24 cellular contexts compared by ENCODE assay signal in genomic region chr4:26736621-26737020, GRCh38.
DNase-seq lines count a peak whose midpoint lies in the region; ATAC-seq and TF ChIP-seq lines count a peak whose summit lies in the region.
"Had no signal": no experiment of that assay in that cellular context is flagged by ENCODE, and none has a peak within 500 bp of the region (broad histone marks: within the 10 kb centered on the region; RNA-seq: fewer than 3 reads in every experiment).

No MANE protein-coding gene starts in this region.

- no peaks in the 10 kb centered on the region for H3K4me1 ChIP-seq in HEK293 (ENCODE audit: control insufficient read depth, insufficient read depth, low read length)
- H3K4me1 ChIP-seq in trophoblast cell (ENCODE audit: control insufficient read depth in 1 of 2, insufficient read depth in 2 of 2, low read length in 2 of 2) = no peaks in the 10 kb centered on the region

- no peaks in the 10 kb centered on the region for H3K9me3 ChIP-seq in HEK293 (ENCODE audit: control insufficient read depth, insufficient read depth, low read depth, low read length)
- H3K9me3 ChIP-seq in trophoblast cell (ENCODE audit: insufficient read depth, low read depth, low read length) = no peaks in the 10 kb centered on the region
- H3K9me3 ChIP-seq: adrenal gland, thoracic aorta had no signal

- DNase-seq in M059J (ENCODE audit: low read depth) = peak; percentile 14
- peak; percentile 20 for DNase-seq in epithelial cell of prostate (ENCODE audit: low read depth, low spot score)
- peak; percentile 34 to 43 for DNase-seq in trophoblast cell
- DNase-seq in AG08395 (ENCODE audit: low spot score) = no peak
- DNase-seq in SIG-M5 treated with dmso at 0.1 percent for 504 hours (lab: John Stamatoyannopoulos, UW; ENCODE audit: unreplicated experiment) = no peak
- DNase-seq: activated CD4-positive, alpha-beta T cell treated with anti-CD3 and anti-CD28 coated beads for 1 hour; activated CD8-positive, alpha-beta memory T cell treated with anti-CD3 and anti-CD28 coated beads for 24 hours; activated T-cell treated with anti-CD3 and anti-CD28 coated beads, Interleukin-2, amount 50 U/mL, for 24 hours; adrenal gland; CD8-positive, alpha-beta memory T cell; DMS79; foreskin melanocyte; hippocampal formation; KBM-7; MV-4-11; NCI-H1694; NCI-H748 treated with DMSO at 0.1 percent for 48 hours; SHP77 treated with DMSO at 0.1 percent for 48 hours; stimulated activated CD4-positive, alpha-beta T cell treated with anti-CD3 and anti-CD28 coated beads, Interleukin-2, amount 100 ng/mL, for 24 hours; stimulated activated naive CD4-positive, alpha-beta T cell treated with Interleukin-2 at 50 U/mL for 16 hours had no signal

- no peak overlapping the region for H2BK12ac ChIP-seq in trophoblast cell (ENCODE audit: low read length)

- no peak overlapping the region for H4K91ac ChIP-seq in trophoblast cell (ENCODE audit: low read depth, low read length)

- H3K27ac ChIP-seq in HEK293 (ENCODE audit: extremely low read depth, low read depth, low read length) (no peak overlapping the region), epithelial cell of prostate (no peak overlapping the region), trophoblast cell (ENCODE audit: low read depth, low read length) (no peak overlapping the region)
- H3K27ac ChIP-seq: adrenal gland, cardiac muscle cell, thoracic aorta had no signal

- H3K4ac ChIP-seq in trophoblast cell (ENCODE audit: low read depth, low read length) = no peak overlapping the region

- no peak overlapping the region for H3K4me2 ChIP-seq in trophoblast cell (ENCODE audit: low read length)

- H2AK5ac ChIP-seq in trophoblast cell (ENCODE audit: low read length) = no peak overlapping the region

- no CpG with 5 or more reads among the region's 1 CpG for WGBS in trophoblast cell (ENCODE audit: extremely low coverage, insufficient coverage, insufficient read length)

- H2BK5ac ChIP-seq in trophoblast cell (ENCODE audit: low read depth, low read length, poor library complexity) = no peak overlapping the region

- H3K23ac ChIP-seq in trophoblast cell (ENCODE audit: low read length) = no peak overlapping the region

- H3K79me1 ChIP-seq in trophoblast cell (ENCODE audit: low read length) = no peaks in the 10 kb centered on the region

- no peak overlapping the region for H2BK120ac ChIP-seq in trophoblast cell (ENCODE audit: insufficient read depth, low read length, poor library complexity)

- no peak for TF ChIP-seq CTCF in HEK293 (tag by site-specific recombination; IDR thresholded peaks at IDR 0.05)

- no peaks in the 10 kb centered on the region for H3K79me2 ChIP-seq in trophoblast cell (ENCODE audit: control insufficient read depth, insufficient read depth, low read length, poor library complexity)

- H3K9ac ChIP-seq in trophoblast cell (ENCODE audit: low read length) = no peak overlapping the region

- no peak for ATAC-seq in HG03442 (IDR thresholded peaks at IDR 0.05; ENCODE audit: unreplicated experiment)

- H3K36me3 ChIP-seq in HEK293 (ENCODE audit: control insufficient read depth in 2 of 2, insufficient read depth in 1 of 2, low read length in 2 of 2) (no peaks in the 10 kb centered on the region), trophoblast cell (ENCODE audit: control insufficient read depth in 1 of 2, insufficient read depth in 2 of 2, low read length in 2 of 2) (no peaks in the 10 kb centered on the region)
- H3K36me3 ChIP-seq: adrenal gland, cardiac muscle cell, thoracic aorta had no signal

- no peak overlapping the region for H3K18ac ChIP-seq in trophoblast cell (ENCODE audit: low read length)

- POLR2A ChIA-PET in HEK293 (lab: Yijun Ruan, JAX) = no interaction called here

- no peak overlapping the region for H3K4me3 ChIP-seq in HEK293 (ENCODE audit: low read depth, low read length)
- H3K4me3 ChIP-seq in trophoblast cell (ENCODE audit: low read depth, low read length) = no peak overlapping the region
- H3K4me3 ChIP-seq: adrenal gland, cardiac muscle cell, thoracic aorta had no signal

- H3K27me3 ChIP-seq in trophoblast cell (ENCODE audit: insufficient read depth, low read length) = no peaks in the 10 kb centered on the region
- H3K27me3 ChIP-seq: adrenal gland, cardiac muscle cell had no signal

- no peak overlapping the region for H2AFZ ChIP-seq in trophoblast cell (ENCODE audit: insufficient read depth, low read length, poor library complexity)

- CTCF ChIA-PET in HEK293 (lab: Yijun Ruan, JAX) = no interaction called here

- no peak overlapping the region for H4K12ac ChIP-seq in trophoblast cell (ENCODE audit: low read depth, low read length)

- H4K8ac ChIP-seq in trophoblast cell (ENCODE audit: low read depth, low read length) = no peak overlapping the region

- no peak overlapping the region for H3K14ac ChIP-seq in trophoblast cell (ENCODE audit: low read length)

TF ChIP-seq in HEK293, 187 proteins besides CTCF, POLR2A, EP300 and RAD21:
- TF ChIP-seq ZNF660 (tag by site-specific recombination; IDR thresholded peaks at IDR 0.05) = no peak
- 0 out of 2 replicates have a peak, but pooled peaks have one; percentile 16 for TF ChIP-seq ZNF629 (tag by site-specific recombination; IDR thresholded peaks at IDR 0.05)

Comparison
In these comparisons a context has a peak if more than half of its experiments do, and no peak if none do; other contexts are left out.
1. DNase-seq: peak in M059J (single experiment), epithelial cell of prostate (single experiment) and trophoblast cell (2 of 2); none in AG08395 (single experiment) and SIG-M5 treated with dmso at 0.1 percent for 504 hours (single experiment).